Comparison of ENCODE assay signal across 8 cellular contexts in genomic region chr5:55231476-55232193, GRCh38. TPM values are rescaled to one million over a fixed set of nuclear protein-coding genes. Genes with fewer than 3 reads are reported as not detected.
DNase-seq lines count a peak whose midpoint lies in the region; ATAC-seq and TF ChIP-seq lines count a peak whose summit lies in the region.

No MANE protein-coding gene starts in this region.

- H3K27ac Mint-ChIP-seq in endothelial cell (ENCODE audit: unreplicated experiment): no peak overlapping the region

- DNase-seq in activated CD4-positive, alpha-beta T cell treated with anti-CD3 and anti-CD28 coated beads for 48 hours: peak; percentile 36
- no peak for DNase-seq in activated CD4-positive, alpha-beta T cell treated with anti-CD3 and anti-CD28 coated beads for 1 hour
- DNase-seq in SK-N-SH (peak; percentile 69), endothelial cell (ENCODE audit: low spot score) (peak; percentile 40), kidney glomerular epithelial cell (lab: John Stamatoyannopoulos, UW) (no peak), HuH-7.5 (ENCODE audit: low spot score) (no peak)

- peaks cover 51% of the 10 kb centered on the region for H3K27me3 Mint-ChIP-seq in endothelial cell (ENCODE audit: unreplicated experiment)

- TF ChIP-seq RAD21 in SK-N-SH (IDR thresholded peaks at IDR 0.05; ENCODE audit: low read length): no peak

- TF ChIP-seq EP300 in SK-N-SH (IDR thresholded peaks at IDR 0.05; ENCODE audit: borderline replicate concordance in 1 of 2, low read depth in 1 of 2, low read length in 1 of 2): no peak

- H2AFZ ChIP-seq in SK-N-SH (ENCODE audit: low read depth) (no peak overlapping the region), parathyroid adenoma (no peak overlapping the region)

- H3K9me3 ChIP-seq in SK-N-SH: no peaks in the 10 kb centered on the region
- no peaks in the 10 kb centered on the region for H3K9me3 ChIP-seq in parathyroid adenoma (ENCODE audit: control insufficient read depth, low read length)

- peaks cover 23% of the 10 kb centered on the region for H3K4me1 Mint-ChIP-seq in endothelial cell (ENCODE audit: unreplicated experiment)

- no peaks in the 10 kb centered on the region for H3K9me3 Mint-ChIP-seq in endothelial cell (ENCODE audit: unreplicated experiment)

- TF ChIP-seq CTCF in SK-N-SH (IDR thresholded peaks at IDR 0.05) (no peak), endothelial cell (IDR thresholded peaks at IDR 0.05; ENCODE audit: unreplicated experiment) (no peak), parathyroid adenoma (IDR thresholded peaks at IDR 0.05) (no peak)

- H3K36me3 Mint-ChIP-seq in endothelial cell (ENCODE audit: low read depth, unreplicated experiment): peaks cover 6% of the 10 kb centered on the region

- H3K9me2 ChIP-seq in SK-N-SH: no peaks in the 10 kb centered on the region

- no peaks in the 10 kb centered on the region for H3K36me3 ChIP-seq in SK-N-SH (replicated peaks in 1 of 2; ENCODE audit: control insufficient read depth in 1 of 2, insufficient read depth in 2 of 2, low read length in 1 of 2)
- H3K36me3 ChIP-seq in parathyroid adenoma (ENCODE audit: control insufficient read depth, insufficient read depth, low read length): no peaks in the 10 kb centered on the region

- H3K9ac ChIP-seq in SK-N-SH (no peak overlapping the region), parathyroid adenoma (no peak overlapping the region)

- H3K27me3 ChIP-seq in SK-N-SH (ENCODE audit: insufficient read depth) (peaks cover 100% of the 10 kb centered on the region), parathyroid adenoma (ENCODE audit: control insufficient read depth, insufficient read depth, low read length) (no peaks in the 10 kb centered on the region)

- H3K4me3 Mint-ChIP-seq in endothelial cell (ENCODE audit: unreplicated experiment): peak overlapping the region; percentile 90

- H3K4me3 ChIP-seq in SK-N-SH (ENCODE audit: low read depth in 2 of 2, low read length in 1 of 2) (peak overlapping the region in 1 of 2 experiments; percentile 10; a peak in 1 of 4 replicates), parathyroid adenoma (ENCODE audit: low read depth, low read length) (peak overlapping the region; percentile 69)

- ATAC-seq in GM19328 (IDR thresholded peaks at IDR 0.05; ENCODE audit: unreplicated experiment): no peak

- POLR2A ChIA-PET in SK-N-SH (lab: Yijun Ruan, JAX): no interaction called here

- H3K4me2 ChIP-seq in SK-N-SH (peak overlapping the region; percentile 96; the same call in 1 of the 2 replicates), parathyroid adenoma (ENCODE audit: low read length) (peak overlapping the region; percentile 99)

- H3K4me1 ChIP-seq in SK-N-SH (ENCODE audit: control insufficient read depth in 1 of 2, insufficient read depth in 2 of 2, low read depth in 1 of 2, low read length in 1 of 2): peaks cover 0 to 30% of the 10 kb centered on the region in 2 experiments; a peak in 1 of 4 replicates
- H3K4me1 ChIP-seq in parathyroid adenoma: peaks cover 2% of the 10 kb centered on the region

- peaks cover 3% of the 10 kb centered on the region for H3F3A ChIP-seq in SK-N-SH (replicated peaks; ENCODE audit: insufficient read depth)

- no peaks in the 10 kb centered on the region for H4K20me1 ChIP-seq in SK-N-SH (ENCODE audit: insufficient read depth)

- H3K27ac ChIP-seq in SK-N-SH (ENCODE audit: low read depth in 2 of 2, low read length in 1 of 2) (no peak overlapping the region), parathyroid adenoma (no peak overlapping the region)

- H3K79me2 ChIP-seq in SK-N-SH (ENCODE audit: insufficient read depth): no peaks in the 10 kb centered on the region
- H3K79me2 ChIP-seq in parathyroid adenoma: no peaks in the 10 kb centered on the region

- 20% methylated on average over 39 of the region's 45 CpGs for WGBS in SK-N-SH (ENCODE audit: low lambda C conversion rate)

- CTCF ChIA-PET in SK-N-SH (lab: Yijun Ruan, JAX): interaction anchor here (0.9 to 2.2 kb wide), 9 partner anchors 8 to 534 kb away, joined by 3 to 9 read pairs (median 3); partner anchors contain the start of genes CDC20B, DHX29 and MTREX

TF ChIP-seq in SK-N-SH, 30 proteins besides CTCF, POLR2A, EP300 and RAD21:
- TF ChIP-seq JUND (IDR thresholded peaks at IDR 0.05) (no peak), YY1 (IDR thresholded peaks at IDR 0.05; ENCODE audit: low read depth) (no peak), RXRA (IDR thresholded peaks at IDR 0.05; ENCODE audit: borderline replicate concordance, low read depth) (no peak), NRF1 (IDR thresholded peaks at IDR 0.05; ENCODE audit: low read depth, low read length) (no peak), RFX5 (IDR thresholded peaks at IDR 0.05; ENCODE audit: low read length) (no peak)

RNA-seq across cellular contexts. Expression of gene CCNO, which starts 1.8 kb away (rescaled TPM):
- polyA plus RNA-seq in SK-N-SH (2012; rRNA removed): not detected in 2 replicates
- 0.03 TPM in 1 of 2 replicates, not detected in the other for polyA plus RNA-seq in SK-N-SH (2012; cell fraction: cytosol; rRNA removed)
- not detected in 2 replicates for polyA plus RNA-seq in SK-N-SH (2012; cell fraction: nucleus; rRNA removed)
- total RNA-seq in endothelial cell (ENCODE audit: unreplicated experiment): 0.15 TPM

RNA-seq across cellular contexts. Expression of gene MCIDAS, which starts 4.5 kb away (rescaled TPM):
- polyA plus RNA-seq in SK-N-SH (2012; rRNA removed): not detected in 2 replicates
- polyA plus RNA-seq in SK-N-SH (2012; cell fraction: cytosol; rRNA removed): not detected in 2 replicates
- polyA plus RNA-seq in SK-N-SH (2012; cell fraction: nucleus; rRNA removed): not detected in 2 replicates
- total RNA-seq in endothelial cell (ENCODE audit: unreplicated experiment): not detected

RNA-seq across cellular contexts. Expression of gene CDC20B, which starts 58.7 kb away (rescaled TPM):
- polyA plus RNA-seq in SK-N-SH (2012; rRNA removed): 0.03 TPM in 2 replicates
- 0.03 and 0.05 TPM in 2 replicates for polyA plus RNA-seq in SK-N-SH (2012; cell fraction: cytosol; rRNA removed)
- 0.10 and 0.13 TPM in 2 replicates for polyA plus RNA-seq in SK-N-SH (2012; cell fraction: nucleus; rRNA removed)
- not detected for total RNA-seq in endothelial cell (ENCODE audit: unreplicated experiment)

Comparison
In these comparisons a context has a peak if more than half of its experiments do, and no peak if none do; other contexts are left out.
1. DNase-seq: peak in activated CD4-positive, alpha-beta T cell treated with anti-CD3 and anti-CD28 coated beads for 48 hours (single experiment), SK-N-SH (single experiment) and endothelial cell (single experiment); none in activated CD4-positive, alpha-beta T cell treated with anti-CD3 and anti-CD28 coated beads for 1 hour (single experiment), kidney glomerular epithelial cell (single experiment) and HuH-7.5 (single experiment).